ENCODE assay signal across 1 cellular context in genomic region chr2:126776701-126777619, GRCh38.
TF ChIP-seq lines count a peak whose summit lies in the region.

No MANE protein-coding gene starts in this region.

TF ChIP-seq in HepG2, 621 proteins besides CTCF, POLR2A, EP300 and RAD21 (continued from another document and continues in another):
- TF ChIP-seq THRA (CRISPR knock-in tag; IDR thresholded peaks at IDR 0.05; ENCODE audit: borderline replicate concordance) (0 out of 2 replicates have a peak, but pooled peaks have one; percentile 26), ZBTB40 (IDR thresholded peaks at IDR 0.05) (no peak), ZBTB40 (CRISPR knock-in tag; IDR thresholded peaks at IDR 0.05) (0 out of 2 replicates have a peak, but pooled peaks have one; percentile 23), ZNF660 (CRISPR knock-in tag; IDR thresholded peaks at IDR 0.05; ENCODE audit: borderline replicate concordance, low read depth) (no peak), TBX2 (CRISPR knock-in tag; IDR thresholded peaks at IDR 0.05; ENCODE audit: borderline replicate concordance) (peak; percentile 33; the same call in 1 of the 2 replicates), ISL2 (CRISPR knock-in tag; IDR thresholded peaks at IDR 0.05) (0 out of 2 replicates have a peak, but pooled peaks have one; percentile 27), ZNF501 (CRISPR knock-in tag; IDR thresholded peaks at IDR 0.05) (peak; percentile 65), ZMYM3 (CRISPR knock-in tag; IDR thresholded peaks at IDR 0.05) (no peak), KLF15 (CRISPR knock-in tag; IDR thresholded peaks at IDR 0.05; ENCODE audit: borderline replicate concordance) (no peak), GTF3A (CRISPR knock-in tag; conservative IDR thresholded peaks at IDR 0.05) (no peak), KMT2A (CRISPR knock-in tag; IDR thresholded peaks at IDR 0.05) (no peak), ZNF772 (CRISPR knock-in tag; IDR thresholded peaks at IDR 0.05) (peak; percentile 30; the same call in 1 of the 2 replicates), MYC (CRISPR knock-in tag; IDR thresholded peaks at IDR 0.05; ENCODE audit: borderline replicate concordance) (peak; percentile 24; the same call in 1 of the 2 replicates), NR1H2 (CRISPR knock-in tag; IDR thresholded peaks at IDR 0.05; ENCODE audit: borderline replicate concordance, low read depth) (no peak), ZNF317 (CRISPR knock-in tag; IDR thresholded peaks at IDR 0.05) (no peak), BCL6 (CRISPR knock-in tag; IDR thresholded peaks at IDR 0.05) (0 out of 2 replicates have a peak, but pooled peaks have one; percentile 8), MTA1 (CRISPR knock-in tag; IDR thresholded peaks at IDR 0.05; ENCODE audit: borderline replicate concordance) (no peak), YY1 (IDR thresholded peaks at IDR 0.05; ENCODE audit: insufficient read depth, insufficient replicate concordance, low read depth, low read length) (peak; percentile 23), STAG1 (CRISPR knock-in tag; IDR thresholded peaks at IDR 0.05) (peak; percentile 99), KAT2B (IDR thresholded peaks at IDR 0.05; ENCODE audit: borderline replicate concordance, low read depth, low read length) (no peak), ZNF441 (CRISPR knock-in tag; IDR thresholded peaks at IDR 0.05; ENCODE audit: borderline replicate concordance) (peak; percentile 35; the same call in 1 of the 2 replicates), ZFYVE20 (CRISPR knock-in tag; IDR thresholded peaks at IDR 0.05; ENCODE audit: borderline replicate concordance, low read depth) (no peak), KDM4B (CRISPR knock-in tag; IDR thresholded peaks at IDR 0.05) (no peak), ARNT2 (CRISPR knock-in tag; IDR thresholded peaks at IDR 0.05; ENCODE audit: low read depth) (0 out of 2 replicates have a peak, but pooled peaks have one; percentile 58), REST (IDR thresholded peaks at IDR 0.05; ENCODE audit: borderline replicate concordance in 1 of 2, low read depth in 1 of 2, low read length in 2 of 2) (no peak)
- TF ChIP-seq, protein P1, sequence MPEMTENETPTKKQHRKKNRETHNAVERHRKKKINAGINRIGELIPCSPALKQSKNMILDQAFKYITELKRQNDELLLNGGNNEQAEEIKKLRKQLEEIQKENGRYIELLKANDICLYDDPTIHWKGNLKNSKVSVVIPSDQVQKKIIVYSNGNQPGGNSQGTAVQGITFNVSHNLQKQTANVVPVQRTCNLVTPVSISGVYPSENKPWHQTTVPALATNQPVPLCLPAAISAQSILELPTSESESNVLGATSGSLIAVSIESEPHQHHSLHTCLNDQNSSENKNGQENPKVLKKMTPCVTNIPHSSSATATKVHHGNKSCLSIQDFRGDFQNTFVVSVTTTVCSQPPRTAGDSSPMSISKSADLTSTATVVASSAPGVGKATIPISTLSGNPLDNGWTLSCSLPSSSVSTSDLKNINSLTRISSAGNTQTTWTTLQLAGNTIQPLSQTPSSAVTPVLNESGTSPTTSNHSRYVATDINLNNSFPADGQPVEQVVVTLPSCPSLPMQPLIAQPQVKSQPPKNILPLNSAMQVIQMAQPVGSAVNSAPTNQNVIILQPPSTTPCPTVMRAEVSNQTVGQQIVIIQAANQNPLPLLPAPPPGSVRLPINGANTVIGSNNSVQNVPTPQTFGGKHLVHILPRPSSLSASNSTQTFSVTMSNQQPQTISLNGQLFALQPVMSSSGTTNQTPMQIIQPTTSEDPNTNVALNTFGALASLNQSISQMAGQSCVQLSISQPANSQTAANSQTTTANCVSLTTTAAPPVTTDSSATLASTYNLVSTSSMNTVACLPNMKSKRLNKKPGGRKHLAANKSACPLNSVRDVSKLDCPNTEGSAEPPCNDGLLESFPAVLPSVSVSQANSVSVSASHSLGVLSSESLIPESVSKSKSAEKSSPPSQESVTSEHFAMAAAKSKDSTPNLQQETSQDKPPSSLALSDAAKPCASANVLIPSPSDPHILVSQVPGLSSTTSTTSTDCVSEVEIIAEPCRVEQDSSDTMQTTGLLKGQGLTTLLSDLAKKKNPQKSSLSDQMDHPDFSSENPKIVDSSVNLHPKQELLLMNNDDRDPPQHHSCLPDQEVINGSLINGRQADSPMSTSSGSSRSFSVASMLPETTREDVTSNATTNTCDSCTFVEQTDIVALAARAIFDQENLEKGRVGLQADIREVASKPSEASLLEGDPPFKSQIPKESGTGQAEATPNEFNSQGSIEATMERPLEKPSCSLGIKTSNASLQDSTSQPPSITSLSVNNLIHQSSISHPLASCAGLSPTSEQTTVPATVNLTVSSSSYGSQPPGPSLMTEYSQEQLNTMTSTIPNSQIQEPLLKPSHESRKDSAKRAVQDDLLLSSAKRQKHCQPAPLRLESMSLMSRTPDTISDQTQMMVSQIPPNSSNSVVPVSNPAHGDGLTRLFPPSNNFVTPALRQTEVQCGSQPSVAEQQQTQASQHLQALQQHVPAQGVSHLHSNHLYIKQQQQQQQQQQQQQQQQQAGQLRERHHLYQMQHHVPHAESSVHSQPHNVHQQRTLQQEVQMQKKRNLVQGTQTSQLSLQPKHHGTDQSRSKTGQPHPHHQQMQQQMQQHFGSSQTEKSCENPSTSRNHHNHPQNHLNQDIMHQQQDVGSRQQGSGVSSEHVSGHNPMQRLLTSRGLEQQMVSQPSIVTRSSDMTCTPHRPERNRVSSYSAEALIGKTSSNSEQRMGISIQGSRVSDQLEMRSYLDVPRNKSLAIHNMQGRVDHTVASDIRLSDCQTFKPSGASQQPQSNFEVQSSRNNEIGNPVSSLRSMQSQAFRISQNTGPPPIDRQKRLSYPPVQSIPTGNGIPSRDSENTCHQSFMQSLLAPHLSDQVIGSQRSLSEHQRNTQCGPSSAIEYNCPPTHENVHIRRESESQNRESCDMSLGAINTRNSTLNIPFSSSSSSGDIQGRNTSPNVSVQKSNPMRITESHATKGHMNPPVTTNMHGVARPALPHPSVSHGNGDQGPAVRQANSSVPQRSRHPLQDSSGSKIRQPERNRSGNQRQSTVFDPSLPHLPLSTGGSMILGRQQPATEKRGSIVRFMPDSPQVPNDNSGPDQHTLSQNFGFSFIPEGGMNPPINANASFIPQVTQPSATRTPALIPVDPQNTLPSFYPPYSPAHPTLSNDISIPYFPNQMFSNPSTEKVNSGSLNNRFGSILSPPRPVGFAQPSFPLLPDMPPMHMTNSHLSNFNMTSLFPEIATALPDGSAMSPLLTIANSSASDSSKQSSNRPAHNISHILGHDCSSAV (CRISPR knock-in tag; IDR thresholded peaks at IDR 0.05; ENCODE audit: borderline replicate concordance), result 0 out of 2 replicates have a peak, but pooled peaks have one; percentile 34
- TF ChIP-seq, protein P2, sequence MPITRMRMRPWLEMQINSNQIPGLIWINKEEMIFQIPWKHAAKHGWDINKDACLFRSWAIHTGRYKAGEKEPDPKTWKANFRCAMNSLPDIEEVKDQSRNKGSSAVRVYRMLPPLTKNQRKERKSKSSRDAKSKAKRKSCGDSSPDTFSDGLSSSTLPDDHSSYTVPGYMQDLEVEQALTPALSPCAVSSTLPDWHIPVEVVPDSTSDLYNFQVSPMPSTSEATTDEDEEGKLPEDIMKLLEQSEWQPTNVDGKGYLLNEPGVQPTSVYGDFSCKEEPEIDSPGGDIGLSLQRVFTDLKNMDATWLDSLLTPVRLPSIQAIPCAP (CRISPR knock-in tag; IDR thresholded peaks at IDR 0.05; ENCODE audit: low read depth), result no peak
- TF ChIP-seq, protein P3, sequence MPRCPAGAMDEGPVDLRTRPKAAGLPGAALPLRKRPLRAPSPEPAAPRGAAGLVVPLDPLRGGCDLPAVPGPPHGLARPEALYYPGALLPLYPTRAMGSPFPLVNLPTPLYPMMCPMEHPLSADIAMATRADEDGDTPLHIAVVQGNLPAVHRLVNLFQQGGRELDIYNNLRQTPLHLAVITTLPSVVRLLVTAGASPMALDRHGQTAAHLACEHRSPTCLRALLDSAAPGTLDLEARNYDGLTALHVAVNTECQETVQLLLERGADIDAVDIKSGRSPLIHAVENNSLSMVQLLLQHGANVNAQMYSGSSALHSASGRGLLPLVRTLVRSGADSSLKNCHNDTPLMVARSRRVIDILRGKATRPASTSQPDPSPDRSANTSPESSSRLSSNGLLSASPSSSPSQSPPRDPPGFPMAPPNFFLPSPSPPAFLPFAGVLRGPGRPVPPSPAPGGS (CRISPR knock-in tag; IDR thresholded peaks at IDR 0.05), result no peak
